Comparison of ENCODE assay signal across 2 cellular contexts in the genomic region with DNA sequence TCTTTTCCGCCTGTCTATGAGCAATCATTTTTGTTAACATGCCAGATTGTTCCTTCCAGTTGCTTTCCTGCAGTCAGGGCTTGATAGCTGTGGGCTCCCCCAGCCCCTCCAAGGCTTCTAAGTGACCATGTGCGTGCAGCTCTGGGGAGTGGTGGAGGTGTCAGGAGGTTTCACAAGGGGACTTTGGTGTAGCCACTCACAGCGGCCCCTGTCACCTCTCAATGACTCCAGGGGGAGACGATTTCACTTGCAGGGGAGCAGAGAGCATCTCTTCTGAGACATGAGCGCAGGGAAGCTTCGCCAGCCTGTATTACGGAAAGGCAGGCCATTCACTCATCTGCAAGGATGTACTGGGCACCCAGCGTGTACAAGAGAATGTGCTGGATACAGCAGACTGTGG.
TF ChIP-seq lines count a peak whose summit lies in the region.

No MANE protein-coding gene starts in this region.

TF ChIP-seq in H1, 55 proteins besides CTCF, POLR2A, EP300 and RAD21:
- no peak for TF ChIP-seq SIRT6 (IDR thresholded peaks at IDR 0.05; ENCODE audit: low read length)
- TF ChIP-seq BCL11A (IDR thresholded peaks at IDR 0.05; ENCODE audit: low read depth in 2 of 2, low read length in 2 of 2), result no peak
- no peak for TF ChIP-seq ASH2L (IDR thresholded peaks at IDR 0.05; ENCODE audit: low read length)
TF ChIP-seq in H1: peak in this region for 0.

TF ChIP-seq in SK-N-SH, 30 proteins besides CTCF, POLR2A, EP300 and RAD21:
- TF ChIP-seq YY1 (IDR thresholded peaks at IDR 0.05; ENCODE audit: low read depth) (no peak), FOSL2 (IDR thresholded peaks at IDR 0.05; ENCODE audit: borderline replicate concordance, low read depth) (no peak), MEF2A (IDR thresholded peaks at IDR 0.05; ENCODE audit: borderline replicate concordance, low read depth) (no peak), NFIC (IDR thresholded peaks at IDR 0.05; ENCODE audit: borderline replicate concordance) (no peak), TEAD4 (IDR thresholded peaks at IDR 0.05; ENCODE audit: borderline replicate concordance, insufficient read depth) (no peak), USF1 (IDR thresholded peaks at IDR 0.05; ENCODE audit: borderline replicate concordance, low read depth) (no peak), RCOR1 (IDR thresholded peaks at IDR 0.05; ENCODE audit: low read length) (no peak), MXI1 (IDR thresholded peaks at IDR 0.05; ENCODE audit: low read depth, low read length) (no peak), MAX (IDR thresholded peaks at IDR 0.05; ENCODE audit: low read depth) (no peak), EZH2phosphoT487 (IDR thresholded peaks at IDR 0.05; ENCODE audit: borderline replicate concordance, low read depth) (no peak), TCF12 (IDR thresholded peaks at IDR 0.05) (no peak), GABPA (IDR thresholded peaks at IDR 0.05; ENCODE audit: low read depth) (no peak)
- TF ChIP-seq, protein P1, sequence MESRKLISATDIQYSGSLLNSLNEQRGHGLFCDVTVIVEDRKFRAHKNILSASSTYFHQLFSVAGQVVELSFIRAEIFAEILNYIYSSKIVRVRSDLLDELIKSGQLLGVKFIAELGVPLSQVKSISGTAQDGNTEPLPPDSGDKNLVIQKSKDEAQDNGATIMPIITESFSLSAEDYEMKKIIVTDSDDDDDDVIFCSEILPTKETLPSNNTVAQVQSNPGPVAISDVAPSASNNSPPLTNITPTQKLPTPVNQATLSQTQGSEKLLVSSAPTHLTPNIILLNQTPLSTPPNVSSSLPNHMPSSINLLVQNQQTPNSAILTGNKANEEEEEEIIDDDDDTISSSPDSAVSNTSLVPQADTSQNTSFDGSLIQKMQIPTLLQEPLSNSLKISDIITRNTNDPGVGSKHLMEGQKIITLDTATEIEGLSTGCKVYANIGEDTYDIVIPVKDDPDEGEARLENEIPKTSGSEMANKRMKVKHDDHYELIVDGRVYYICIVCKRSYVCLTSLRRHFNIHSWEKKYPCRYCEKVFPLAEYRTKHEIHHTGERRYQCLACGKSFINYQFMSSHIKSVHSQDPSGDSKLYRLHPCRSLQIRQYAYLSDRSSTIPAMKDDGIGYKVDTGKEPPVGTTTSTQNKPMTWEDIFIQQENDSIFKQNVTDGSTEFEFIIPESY (IDR thresholded peaks at IDR 0.05; ENCODE audit: borderline replicate concordance, low read depth), result no peak
- TF ChIP-seq, protein P2, sequence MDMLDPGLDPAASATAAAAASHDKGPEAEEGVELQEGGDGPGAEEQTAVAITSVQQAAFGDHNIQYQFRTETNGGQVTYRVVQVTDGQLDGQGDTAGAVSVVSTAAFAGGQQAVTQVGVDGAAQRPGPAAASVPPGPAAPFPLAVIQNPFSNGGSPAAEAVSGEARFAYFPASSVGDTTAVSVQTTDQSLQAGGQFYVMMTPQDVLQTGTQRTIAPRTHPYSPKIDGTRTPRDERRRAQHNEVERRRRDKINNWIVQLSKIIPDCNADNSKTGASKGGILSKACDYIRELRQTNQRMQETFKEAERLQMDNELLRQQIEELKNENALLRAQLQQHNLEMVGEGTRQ (IDR thresholded peaks at IDR 0.05; ENCODE audit: borderline replicate concordance, low read depth, low read length), result no peak
- TF ChIP-seq, protein P3, sequence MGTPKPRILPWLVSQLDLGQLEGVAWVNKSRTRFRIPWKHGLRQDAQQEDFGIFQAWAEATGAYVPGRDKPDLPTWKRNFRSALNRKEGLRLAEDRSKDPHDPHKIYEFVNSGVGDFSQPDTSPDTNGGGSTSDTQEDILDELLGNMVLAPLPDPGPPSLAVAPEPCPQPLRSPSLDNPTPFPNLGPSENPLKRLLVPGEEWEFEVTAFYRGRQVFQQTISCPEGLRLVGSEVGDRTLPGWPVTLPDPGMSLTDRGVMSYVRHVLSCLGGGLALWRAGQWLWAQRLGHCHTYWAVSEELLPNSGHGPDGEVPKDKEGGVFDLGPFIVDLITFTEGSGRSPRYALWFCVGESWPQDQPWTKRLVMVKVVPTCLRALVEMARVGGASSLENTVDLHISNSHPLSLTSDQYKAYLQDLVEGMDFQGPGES (IDR thresholded peaks at IDR 0.05; ENCODE audit: low read depth, low read length), result no peak
